1 cellular context compared by ENCODE assay signal in genomic region chr1:19765623-19766022, GRCh38.
TF ChIP-seq lines count a peak whose summit lies in the region.

No MANE protein-coding gene starts in this region.

TF ChIP-seq in HepG2, 621 proteins besides CTCF, POLR2A, EP300 and RAD21 (continued from another document):
- no peak for TF ChIP-seq ZNF720 (CRISPR knock-in tag; IDR thresholded peaks at IDR 0.05)
